ENCODE assay signal across 9 cellular contexts in the genomic region with DNA sequence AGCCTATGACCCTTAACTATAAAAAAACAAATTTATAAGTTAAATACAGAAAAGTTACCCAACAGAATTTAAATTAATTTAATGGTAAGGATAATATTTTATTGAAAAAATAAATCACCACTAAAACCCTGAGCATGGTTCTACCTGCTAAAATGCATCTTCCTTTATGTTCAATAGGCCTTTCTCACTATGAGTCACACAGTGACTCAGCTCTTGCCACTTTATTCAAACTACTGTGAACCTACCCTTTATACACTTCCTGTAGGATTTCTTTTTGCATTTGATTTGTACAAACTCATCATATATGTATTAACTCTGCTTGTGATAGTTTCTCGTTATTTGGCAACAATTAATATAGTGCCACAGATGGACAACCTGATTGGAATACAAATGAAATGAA. TPM values are rescaled to one million over a fixed set of nuclear protein-coding genes. Genes with fewer than 3 reads are reported as not detected.
DNase-seq lines count a peak whose midpoint lies in the region; ATAC-seq, FAIRE-seq and TF ChIP-seq lines count a peak whose summit lies in the region.
"Had no signal": no experiment of that assay in that cellular context is flagged by ENCODE, and none has a peak within 500 bp of the region (broad histone marks: within the 10 kb centered on the region; RNA-seq: fewer than 3 reads in every experiment).

No MANE protein-coding gene starts in this region.

- FAIRE-seq in D721Med (lab: Jason Lieb, UNC) = no peak

- TF ChIP-seq EP300 in suprapubic skin (IDR thresholded peaks at IDR 0.05) = no peak

- in situ Hi-C loops in GM13977 (cut with MboI; ENCODE audit: low pct_unique_long_range_greater_than_20kb, low sequenced_read_pairs, unreplicated experiment) = no loop called here

- H3K36me3 ChIP-seq in uterus = no peaks in the 10 kb centered on the region
- no peaks in the 10 kb centered on the region for H3K36me3 ChIP-seq in suprapubic skin

- intact Hi-C loops in uterus (cut with DNase I; ENCODE audit: low total_unique reads) = no loop called here

- TF ChIP-seq CTCF in GM13977 (IDR thresholded peaks at IDR 0.05; ENCODE audit: extremely low read depth, insufficient read depth, missing control alignments) = no peak
- no peak for TF ChIP-seq CTCF in epithelial cell of esophagus (IDR thresholded peaks at IDR 0.05; ENCODE audit: insufficient read depth, low read depth, low read length, missing control alignments)
- no peak for TF ChIP-seq CTCF in uterus (IDR thresholded peaks at IDR 0.05)
- no peak for TF ChIP-seq CTCF in suprapubic skin (IDR thresholded peaks at IDR 0.05)
- TF ChIP-seq CTCF in D721Med (IDR thresholded peaks at IDR 0.05; ENCODE audit: insufficient read depth, missing control alignments) = no peak

- no peaks in the 10 kb centered on the region for H3K9me3 ChIP-seq in uterus
- H3K9me3 ChIP-seq in suprapubic skin = no peaks in the 10 kb centered on the region

- H3K4me3 ChIP-seq in epithelial cell of esophagus (ENCODE audit: low read length) (no peak overlapping the region), uterus (no peak overlapping the region), suprapubic skin (no peak overlapping the region)

- H3K27ac ChIP-seq in uterus (no peak overlapping the region), suprapubic skin (no peak overlapping the region)

- H3K27me3 ChIP-seq in uterus (no peaks in the 10 kb centered on the region), suprapubic skin (no peaks in the 10 kb centered on the region)

- ATAC-seq in GM21717 (IDR thresholded peaks at IDR 0.05; ENCODE audit: unreplicated experiment) = peak; percentile 98

- TF ChIP-seq POLR2A in uterus (IDR thresholded peaks at IDR 0.05) (no peak), suprapubic skin (IDR thresholded peaks at IDR 0.05) (no peak)

- H3K4me1 ChIP-seq in uterus (no peaks in the 10 kb centered on the region), suprapubic skin (peaks cover 10% of the 10 kb centered on the region)

- DNase-seq in GM13977 (ENCODE audit: low spot score) (peak; percentile 6), HT1080 (ENCODE audit: low read depth) (peak; percentile 91), epithelial cell of esophagus (ENCODE audit: low read depth) (peak; percentile 86), D341Med (ENCODE audit: low spot score) (no peak), uterus (no peak), suprapubic skin (ENCODE audit: low spot score in 2 of 2) (no peak), D721Med (ENCODE audit: insufficient read length, low spot score) (no peak)

- 49% methylated on average over 1 of the region's 1 CpG for WGBS in suprapubic skin

RNA-seq across cellular contexts. Expression of a gene that starts 55.0 kb away (rescaled TPM):
- 5.2 and 8.3 TPM in 2 replicates for total RNA-seq in HT1080 (2014; rRNA removed; shearing (Covaris generic))
- 7.0 and 10.0 TPM in 2 replicates for polyA plus RNA-seq in HT1080 (2015; cell fraction: cytosol; rRNA removed)
- 12.4 and 13.5 TPM in 2 replicates for polyA plus RNA-seq in HT1080 (2015; cell fraction: nucleus; rRNA removed)
- 10 to 100 TPM in 2 of 4 donors, 1 to 10 TPM in 2; 4.1 to 32.6 (median 17.9) TPM for total RNA-seq in uterus
- total RNA-seq in suprapubic skin = 100 to 1,000 TPM in 1 of 4 donors, 10 to 100 TPM in 3; 36.2 to 170 (median 61.0) TPM

RNA-seq across cellular contexts. Expression of a gene that starts 58.7 kb away (rescaled TPM):
- not detected in 2 replicates for total RNA-seq in HT1080 (2014; rRNA removed; shearing (Covaris generic))
- polyA plus RNA-seq in HT1080 (2015; cell fraction: cytosol; rRNA removed) = not detected in 2 replicates
- not detected in 2 replicates for polyA plus RNA-seq in HT1080 (2015; cell fraction: nucleus; rRNA removed)
- total RNA-seq in uterus (1 to 10 TPM in 2 of 4 donors, under 1 TPM in 2; under 0.01 to 3.2 (median 1.3) TPM), suprapubic skin (1 to 10 TPM in 1 of 4 donors, under 1 TPM in 2, not detected in 1; 0.42 to 1.1 (median 0.52) TPM)
- total RNA-seq: glomerular endothelial cell had no signal

Comparison
In these comparisons a context has a peak if more than half of its experiments do, and no peak if none do; other contexts are left out.
1. DNase-seq: peak in GM13977 (single experiment), HT1080 (single experiment) and epithelial cell of esophagus (single experiment); none in D341Med (single experiment), uterus (0 of 2), suprapubic skin (0 of 2) and D721Med (single experiment).